In genomic region chr9:131708613-131709002, GRCh38 we compare ENCODE assay signal across 14 cellular contexts. TPM values are rescaled to one million over a fixed set of nuclear protein-coding genes. Genes with fewer than 3 reads are reported as not detected.
A peak's percentile ranks its signal among the peaks of the same experiment; 100 is the strongest.
DNase-seq lines count a peak whose midpoint lies in the region; ATAC-seq and TF ChIP-seq lines count a peak whose summit lies in the region.
"Had no signal": no experiment of that assay in that cellular context is flagged by ENCODE, and none has a peak within 500 bp of the region (broad histone marks: within the 10 kb centered on the region; RNA-seq: fewer than 3 reads in every experiment).

No MANE protein-coding gene starts in this region.

- no peak for DNase-seq in activated CD4-positive, alpha-beta T cell treated with anti-CD3 and anti-CD28 coated beads, Interleukin-2, amount 10 ng/mL, durations not matched to agents 7 days and 5 days
- no peak for DNase-seq in activated CD4-positive, alpha-beta T cell treated with anti-CD3 and anti-CD28 coated beads, Interleukin-2, amount 50 U/mL, for 48 hours
- DNase-seq in left lung = no peak
- DNase-seq in suprapubic skin (ENCODE audit: low spot score in 2 of 2) = no peak
- DNase-seq in SIG-M5 (lab: John Stamatoyannopoulos, UW) = no peak
- DNase-seq in stimulated activated naive CD8-positive, alpha-beta T cell treated with anti-CD3 and anti-CD28 coated beads, Interleukin-15, Interleukin-2, amounts not matched to agents 100 U/mL and 50 U/mL, for 24 hours = no peak
- DNase-seq in activated naive CD4-positive, alpha-beta T cell treated with Interleukin-2 at 50 U/mL for 16 hours = no peak
- DNase-seq: activated CD4-positive, CD25-positive, alpha-beta regulatory T cell; GOT3; KG1; stimulated activated CD4-positive, alpha-beta T cell treated with anti-CD3 and anti-CD28 coated beads, Interleukin-4, amount 100 ng/mL, for 4 hours had no signal

- no peak for TF ChIP-seq CTCF in left lung (IDR thresholded peaks at IDR 0.05)
- no peak for TF ChIP-seq CTCF in suprapubic skin (IDR thresholded peaks at IDR 0.05)

- no peaks in the 10 kb centered on the region for H3K9me3 Mint-ChIP-seq in activated CD4-positive, alpha-beta T cell treated with anti-CD3 and anti-CD28 coated beads, Interleukin-2, amount 10 ng/mL, durations not matched to agents 7 days and 5 days
- no peaks in the 10 kb centered on the region for H3K9me3 Mint-ChIP-seq in activated T-helper 17 cell treated with anti-CD3 and anti-CD28 coated beads, Interleukin-2, amount 50 U/mL, for 72 hours
- H3K9me3 Mint-ChIP-seq: activated naive CD4-positive, alpha-beta T cell treated with anti-CD3 and anti-CD28 coated beads, Interleukin-2, amount 50 U/mL, for 72 hours; neural crest cell had no signal

- peak overlapping the region; percentile 37 to 71 for H3K27ac ChIP-seq in left lung
- peak overlapping the region; percentile 79 for H3K27ac ChIP-seq in suprapubic skin

- H3K4me1 ChIP-seq in left lung = peaks cover 28 to 100% of the 10 kb centered on the region in 2 donors
- H3K4me1 ChIP-seq in suprapubic skin = peaks cover 80% of the 10 kb centered on the region

- POLR2A ChIA-PET in activated CD4-positive, alpha-beta T cell treated with anti-CD3 and anti-CD28 coated beads, Interleukin-2, amount 10 ng/mL, durations not matched to agents 7 days and 5 days (lab: Charles Lee) = interaction anchor here (0.5 to 0.7 kb wide), 2 partner anchors 19 to 107 kb away, joined by 3 to 4 read pairs; no protein-coding TSS in a partner anchor

- TF ChIP-seq POLR2A in suprapubic skin (IDR thresholded peaks at IDR 0.05) = no peak

- H3K4me1 Mint-ChIP-seq in activated CD4-positive, alpha-beta T cell treated with anti-CD3 and anti-CD28 coated beads, Interleukin-2, amount 10 ng/mL, durations not matched to agents 7 days and 5 days = peaks cover 78% of the 10 kb centered on the region
- H3K4me1 Mint-ChIP-seq in activated T-helper 17 cell treated with anti-CD3 and anti-CD28 coated beads, Interleukin-2, amount 50 U/mL, for 72 hours = peaks cover 68% of the 10 kb centered on the region

- H3K4me3 ChIP-seq in left lung (peak overlapping the region in 1 of 2 donors; percentile 12), suprapubic skin (no peak overlapping the region)

- no peak for ATAC-seq in activated T-helper 17 cell treated with anti-CD3 and anti-CD28 coated beads, Interleukin-2, amount 50 U/mL, for 72 hours (replicated peaks)
- ATAC-seq in left lung = no peak
- no peak for ATAC-seq in stimulated activated naive CD8-positive, alpha-beta T cell treated with anti-CD3 and anti-CD28 coated beads, Interleukin-15, Interleukin-2, amounts not matched to agents 100 U/mL and 50 U/mL, for 24 hours

- peaks cover 8% of the 10 kb centered on the region for H3K36me3 Mint-ChIP-seq in activated CD4-positive, alpha-beta T cell treated with anti-CD3 and anti-CD28 coated beads, Interleukin-2, amount 10 ng/mL, durations not matched to agents 7 days and 5 days (ENCODE audit: low read depth)
- peaks cover 56% of the 10 kb centered on the region for H3K36me3 Mint-ChIP-seq in activated T-helper 17 cell treated with anti-CD3 and anti-CD28 coated beads, Interleukin-2, amount 50 U/mL, for 72 hours (ENCODE audit: low read depth)

- H3K27me3 Mint-ChIP-seq in activated CD4-positive, alpha-beta T cell treated with anti-CD3 and anti-CD28 coated beads, Interleukin-2, amount 10 ng/mL, durations not matched to agents 7 days and 5 days = no peaks in the 10 kb centered on the region
- H3K27me3 Mint-ChIP-seq in activated T-helper 17 cell treated with anti-CD3 and anti-CD28 coated beads, Interleukin-2, amount 50 U/mL, for 72 hours = no peaks in the 10 kb centered on the region

- peak overlapping the region; percentile 63 for H3K27ac Mint-ChIP-seq in activated CD4-positive, alpha-beta T cell treated with anti-CD3 and anti-CD28 coated beads, Interleukin-2, amount 10 ng/mL, durations not matched to agents 7 days and 5 days
- peak overlapping the region; percentile 45 for H3K27ac Mint-ChIP-seq in activated T-helper 17 cell treated with anti-CD3 and anti-CD28 coated beads, Interleukin-2, amount 50 U/mL, for 72 hours

- CTCF ChIA-PET in activated CD4-positive, alpha-beta T cell treated with anti-CD3 and anti-CD28 coated beads, Interleukin-2, amount 10 ng/mL, durations not matched to agents 7 days and 5 days (lab: Charles Lee) = interaction anchor here (0.6 to 4.2 kb wide), 9 partner anchors 11 to 149 kb away, joined by 3 to 20 read pairs (median 5); no protein-coding TSS in a partner anchor

- no peaks in the 10 kb centered on the region for H3K9me3 ChIP-seq in left lung
- no peaks in the 10 kb centered on the region for H3K9me3 ChIP-seq in suprapubic skin

- TF ChIP-seq EP300 in suprapubic skin (IDR thresholded peaks at IDR 0.05) = no peak

- WGBS in suprapubic skin = 84% methylated on average over 7 of the region's 7 CpGs

- H3K4me3 Mint-ChIP-seq in activated CD4-positive, alpha-beta T cell treated with anti-CD3 and anti-CD28 coated beads, Interleukin-2, amount 10 ng/mL, durations not matched to agents 7 days and 5 days = no peak overlapping the region
- H3K4me3 Mint-ChIP-seq in activated T-helper 17 cell treated with anti-CD3 and anti-CD28 coated beads, Interleukin-2, amount 50 U/mL, for 72 hours = peak overlapping the region; percentile 76
- H3K4me3 Mint-ChIP-seq: neural crest cell had no signal

- H3K27me3 ChIP-seq in left lung (no peaks in the 10 kb centered on the region), suprapubic skin (no peaks in the 10 kb centered on the region)

- intact Hi-C loops in left lung (cut with DNase I) = no loop called here

- H3K36me3 ChIP-seq in left lung = no peaks in the 10 kb centered on the region
- no peaks in the 10 kb centered on the region for H3K36me3 ChIP-seq in suprapubic skin

RNA-seq across cellular contexts. Expression of gene RAPGEF1, which starts 31.3 kb away (rescaled TPM):
- total RNA-seq in activated CD4-positive, alpha-beta T cell treated with anti-CD3 and anti-CD28 coated beads, Interleukin-2, amount 10 ng/mL, durations not matched to agents 7 days and 5 days = 100 to 1,000 TPM; 128 to 129 TPM
- total RNA-seq in activated T-helper 17 cell treated with anti-CD3 and anti-CD28 coated beads, Interleukin-2, amount 50 U/mL, for 72 hours = 100 to 1,000 TPM; 147 to 167 TPM
- 100 to 1,000 TPM in 1 of 2 donors, 10 to 100 TPM in 1; 73.7 to 112 TPM for total RNA-seq in left lung
- total RNA-seq in suprapubic skin = 10 to 100 TPM; 43.0 to 58.3 (median 51.7) TPM
